In genomic region chr14:90758959-90759358, GRCh38 we compare ENCODE assay signal across 8 cellular contexts. TPM values are rescaled to one million over a fixed set of nuclear protein-coding genes. Genes with fewer than 3 reads are reported as not detected.
DNase-seq lines count a peak whose midpoint lies in the region; ATAC-seq and TF ChIP-seq lines count a peak whose summit lies in the region.

No MANE protein-coding gene starts in this region.

- H3K27me3 Mint-ChIP-seq in chondrocyte (ENCODE audit: low read depth) = no peaks in the 10 kb centered on the region

- H3K4me3 ChIP-seq in NB4 (ENCODE audit: low read depth, low read length) (peak overlapping the region; percentile 53), lung (no peak overlapping the region), testis (peak overlapping the region; percentile 45 to 58)

- 21 to 30% methylated on average over 13 of the region's 13 CpGs for WGBS in lung, 2 donors
- 6 to 27% methylated on average over 13 of the region's 13 CpGs for WGBS in testis, 2 donors

- in situ Hi-C loops in G401 (cut with HindIII; ENCODE audit: low sequenced_read_pairs) = no loop called here

- H3K4me3 Mint-ChIP-seq in chondrocyte (ENCODE audit: unreplicated experiment) = peak overlapping the region; percentile 75

- peak overlapping the region; percentile 73 to 95 for H3K27ac ChIP-seq in lung (ENCODE audit: low read depth in 1 of 2, low read length in 1 of 2)
- H3K27ac ChIP-seq in testis = peak overlapping the region; percentile 79 to 92

- ATAC-seq in lung (ENCODE audit: insufficient read depth, low FRiP score) (no peak), GM19463 (IDR thresholded peaks at IDR 0.05; ENCODE audit: unreplicated experiment) (no peak), GM21737 (IDR thresholded peaks at IDR 0.05; ENCODE audit: unreplicated experiment) (no peak)

- H3K27ac Mint-ChIP-seq in chondrocyte (ENCODE audit: unreplicated experiment) = peak overlapping the region; percentile 71

- DNase-seq in G401 (ENCODE audit: low spot score) = peak; percentile 60
- DNase-seq in NB4 (ENCODE audit: low read depth) = peak; percentile 12
- no peak for DNase-seq in chondrocyte (ENCODE audit: low spot score)
- no peak for DNase-seq in lung (ENCODE audit: low spot score)
- DNase-seq in testis = peak; percentile 67
- DNase-seq in NCI-H128 (lab: John Stamatoyannopoulos, UW; ENCODE audit: unreplicated experiment) = no peak

- TF ChIP-seq CTCF in NB4 (IDR thresholded peaks at IDR 0.05; ENCODE audit: low read depth, low read length) (no peak), chondrocyte (IDR thresholded peaks at IDR 0.05) (no peak), lung (IDR thresholded peaks at IDR 0.05; ENCODE audit: control extremely low read depth, extremely low read depth) (no peak), testis (IDR thresholded peaks at IDR 0.05) (no peak)

- TF ChIP-seq POLR2A in NB4 (IDR thresholded peaks at IDR 0.05; ENCODE audit: extremely low read depth, insufficient read length) = no peak
- no peak for TF ChIP-seq POLR2A in testis (IDR thresholded peaks at IDR 0.05)

- H3K36me3 ChIP-seq in lung (ENCODE audit: control insufficient read depth in 2 of 2, insufficient read depth in 2 of 2, low read length in 2 of 2) = no peaks in the 10 kb centered on the region
- no peaks in the 10 kb centered on the region for H3K36me3 ChIP-seq in testis (ENCODE audit: low read depth, missing control alignments)

- H3K4me1 ChIP-seq in lung (ENCODE audit: control insufficient read depth in 2 of 2, insufficient read depth in 2 of 2, low read length in 2 of 2) (peaks cover 2 to 7% of the 10 kb centered on the region in 2 donors), testis (peaks cover 9% of the 10 kb centered on the region)

- peaks cover 15% of the 10 kb centered on the region for H3K9me3 Mint-ChIP-seq in chondrocyte (ENCODE audit: low read depth)

- peaks cover 6% of the 10 kb centered on the region for H3K36me3 Mint-ChIP-seq in chondrocyte (ENCODE audit: low read depth)

- H3K27me3 ChIP-seq in lung (ENCODE audit: control insufficient read depth, insufficient read depth) = no peaks in the 10 kb centered on the region
- no peaks in the 10 kb centered on the region for H3K27me3 ChIP-seq in testis

- intact Hi-C loops in testis (cut with DNase I; ENCODE audit: low total_unique reads) = loop anchor here (5.0 kb wide), 1 partner anchor 362 kb away; the partner anchor contains the start of gene CALM1

- peaks cover 10% of the 10 kb centered on the region for H3K4me1 Mint-ChIP-seq in chondrocyte (ENCODE audit: low read depth)

- H3K9me3 ChIP-seq in lung (ENCODE audit: control insufficient read depth in 2 of 2, insufficient read depth in 1 of 2, low read length in 1 of 2) = no peaks in the 10 kb centered on the region
- no peaks in the 10 kb centered on the region for H3K9me3 ChIP-seq in testis

RNA-seq across cellular contexts. Expression of gene TTC7B, which starts 57.3 kb away (rescaled TPM):
- 30.3 and 32.5 TPM in 2 replicates for total RNA-seq in G401 (2014; rRNA removed; shearing (Covaris generic))
- total RNA-seq in chondrocyte (29.9 to 45.6 TPM (median 40.3 TPM) in 3 replicates), lung (10 to 100 TPM; 30.3 to 39.6 TPM), testis (10 to 100 TPM; 12.1 to 17.0 TPM)
- polyA plus RNA-seq in lung (10 to 100 TPM; 11.0 to 15.8 TPM), testis (ENCODE audit: insufficient read depth, low read depth, low replicate concordance) (11.3 TPM)

Comparison
In these comparisons a context has a peak if more than half of its experiments do, and no peak if none do; other contexts are left out.
1. DNase-seq: peak in G401 (single experiment), NB4 (single experiment) and testis (single experiment); none in chondrocyte (single experiment), lung (single experiment) and NCI-H128 (single experiment).